Comparison of ENCODE assay signal across 1 cellular context in genomic region chr19:7415163-7415856, GRCh38.
TF ChIP-seq lines count a peak whose summit lies in the region.

No MANE protein-coding gene starts in this region.

TF ChIP-seq in HepG2, 621 proteins besides CTCF, POLR2A, EP300 and RAD21 (continued from another document and continues in another):
- TF ChIP-seq, protein P1, sequence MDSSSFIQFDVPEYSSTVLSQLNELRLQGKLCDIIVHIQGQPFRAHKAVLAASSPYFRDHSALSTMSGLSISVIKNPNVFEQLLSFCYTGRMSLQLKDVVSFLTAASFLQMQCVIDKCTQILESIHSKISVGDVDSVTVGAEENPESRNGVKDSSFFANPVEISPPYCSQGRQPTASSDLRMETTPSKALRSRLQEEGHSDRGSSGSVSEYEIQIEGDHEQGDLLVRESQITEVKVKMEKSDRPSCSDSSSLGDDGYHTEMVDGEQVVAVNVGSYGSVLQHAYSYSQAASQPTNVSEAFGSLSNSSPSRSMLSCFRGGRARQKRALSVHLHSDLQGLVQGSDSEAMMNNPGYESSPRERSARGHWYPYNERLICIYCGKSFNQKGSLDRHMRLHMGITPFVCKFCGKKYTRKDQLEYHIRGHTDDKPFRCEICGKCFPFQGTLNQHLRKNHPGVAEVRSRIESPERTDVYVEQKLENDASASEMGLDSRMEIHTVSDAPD (CRISPR knock-in tag; IDR thresholded peaks at IDR 0.05) = no peak
- 0 out of 2 replicates have a peak, but pooled peaks have one; percentile 2 for TF ChIP-seq HMGXB3 (CRISPR knock-in tag; IDR thresholded peaks at IDR 0.05; ENCODE audit: borderline replicate concordance)
- peak; percentile 74 for TF ChIP-seq SAP130 (CRISPR knock-in tag; IDR thresholded peaks at IDR 0.05; ENCODE audit: low read depth)
- TF ChIP-seq CSRNP1 (CRISPR knock-in tag; IDR thresholded peaks at IDR 0.05) = no peak
- TF ChIP-seq PAWR (CRISPR knock-in tag; IDR thresholded peaks at IDR 0.05; ENCODE audit: borderline replicate concordance) = no peak
- TF ChIP-seq ZNF543 (CRISPR knock-in tag; IDR thresholded peaks at IDR 0.05) = no peak
- TF ChIP-seq BCL6 (CRISPR knock-in tag; IDR thresholded peaks at IDR 0.05) = peak; percentile 50
- no peak for TF ChIP-seq DR1 (CRISPR knock-in tag; IDR thresholded peaks at IDR 0.05)
- no peak for TF ChIP-seq ZBTB8A (CRISPR knock-in tag; IDR thresholded peaks at IDR 0.05; ENCODE audit: borderline replicate concordance, low read depth)
- TF ChIP-seq PHF5A (CRISPR knock-in tag; IDR thresholded peaks at IDR 0.05; ENCODE audit: low read depth, unreplicated experiment) = no peak
- no peak for TF ChIP-seq ADNP (CRISPR knock-in tag; IDR thresholded peaks at IDR 0.05)
- TF ChIP-seq FOSL1 (CRISPR knock-in tag; IDR thresholded peaks at IDR 0.05; ENCODE audit: borderline replicate concordance) = no peak
- TF ChIP-seq, protein P2, sequence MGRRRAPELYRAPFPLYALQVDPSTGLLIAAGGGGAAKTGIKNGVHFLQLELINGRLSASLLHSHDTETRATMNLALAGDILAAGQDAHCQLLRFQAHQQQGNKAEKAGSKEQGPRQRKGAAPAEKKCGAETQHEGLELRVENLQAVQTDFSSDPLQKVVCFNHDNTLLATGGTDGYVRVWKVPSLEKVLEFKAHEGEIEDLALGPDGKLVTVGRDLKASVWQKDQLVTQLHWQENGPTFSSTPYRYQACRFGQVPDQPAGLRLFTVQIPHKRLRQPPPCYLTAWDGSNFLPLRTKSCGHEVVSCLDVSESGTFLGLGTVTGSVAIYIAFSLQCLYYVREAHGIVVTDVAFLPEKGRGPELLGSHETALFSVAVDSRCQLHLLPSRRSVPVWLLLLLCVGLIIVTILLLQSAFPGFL (CRISPR knock-in tag; IDR thresholded peaks at IDR 0.05) = no peak
- TF ChIP-seq, protein P3, sequence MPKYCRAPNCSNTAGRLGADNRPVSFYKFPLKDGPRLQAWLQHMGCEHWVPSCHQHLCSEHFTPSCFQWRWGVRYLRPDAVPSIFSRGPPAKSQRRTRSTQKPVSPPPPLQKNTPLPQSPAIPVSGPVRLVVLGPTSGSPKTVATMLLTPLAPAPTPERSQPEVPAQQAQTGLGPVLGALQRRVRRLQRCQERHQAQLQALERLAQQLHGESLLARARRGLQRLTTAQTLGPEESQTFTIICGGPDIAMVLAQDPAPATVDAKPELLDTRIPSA (CRISPR knock-in tag; IDR thresholded peaks at IDR 0.05; ENCODE audit: borderline replicate concordance) = no peak
- TF ChIP-seq HNF1B (CRISPR knock-in tag; IDR thresholded peaks at IDR 0.05) = no peak
- no peak for TF ChIP-seq ZFP37 (CRISPR knock-in tag; IDR thresholded peaks at IDR 0.05; ENCODE audit: borderline replicate concordance)
- TF ChIP-seq ZNF451 (CRISPR knock-in tag; IDR thresholded peaks at IDR 0.05) = 0 out of 2 replicates have a peak, but pooled peaks have one; percentile 34
- no peak for TF ChIP-seq ZNF513 (CRISPR knock-in tag; conservative IDR thresholded peaks at IDR 0.05)
- TF ChIP-seq PAX8 (CRISPR knock-in tag; IDR thresholded peaks at IDR 0.05; ENCODE audit: borderline replicate concordance) = no peak
- no peak for TF ChIP-seq ZNF431 (CRISPR knock-in tag; IDR thresholded peaks at IDR 0.05; ENCODE audit: borderline replicate concordance, low read depth)
- no peak for TF ChIP-seq ZNF737 (CRISPR knock-in tag; IDR thresholded peaks at IDR 0.05; ENCODE audit: borderline replicate concordance)
- no peak for TF ChIP-seq RNF2 (conservative IDR thresholded peaks at IDR 0.05; ENCODE audit: low read depth)
- TF ChIP-seq ZNF639 (CRISPR knock-in tag; conservative IDR thresholded peaks at IDR 0.05) = no peak
- TF ChIP-seq YEATS2 (CRISPR knock-in tag; IDR thresholded peaks at IDR 0.05; ENCODE audit: borderline replicate concordance) = peak; percentile 61; the same call in 1 of the 2 replicates
- no peak for TF ChIP-seq NCOA5 (CRISPR knock-in tag; IDR thresholded peaks at IDR 0.05)
- TF ChIP-seq MED1 (CRISPR knock-in tag; IDR thresholded peaks at IDR 0.05) = no peak
- TF ChIP-seq, protein P4, sequence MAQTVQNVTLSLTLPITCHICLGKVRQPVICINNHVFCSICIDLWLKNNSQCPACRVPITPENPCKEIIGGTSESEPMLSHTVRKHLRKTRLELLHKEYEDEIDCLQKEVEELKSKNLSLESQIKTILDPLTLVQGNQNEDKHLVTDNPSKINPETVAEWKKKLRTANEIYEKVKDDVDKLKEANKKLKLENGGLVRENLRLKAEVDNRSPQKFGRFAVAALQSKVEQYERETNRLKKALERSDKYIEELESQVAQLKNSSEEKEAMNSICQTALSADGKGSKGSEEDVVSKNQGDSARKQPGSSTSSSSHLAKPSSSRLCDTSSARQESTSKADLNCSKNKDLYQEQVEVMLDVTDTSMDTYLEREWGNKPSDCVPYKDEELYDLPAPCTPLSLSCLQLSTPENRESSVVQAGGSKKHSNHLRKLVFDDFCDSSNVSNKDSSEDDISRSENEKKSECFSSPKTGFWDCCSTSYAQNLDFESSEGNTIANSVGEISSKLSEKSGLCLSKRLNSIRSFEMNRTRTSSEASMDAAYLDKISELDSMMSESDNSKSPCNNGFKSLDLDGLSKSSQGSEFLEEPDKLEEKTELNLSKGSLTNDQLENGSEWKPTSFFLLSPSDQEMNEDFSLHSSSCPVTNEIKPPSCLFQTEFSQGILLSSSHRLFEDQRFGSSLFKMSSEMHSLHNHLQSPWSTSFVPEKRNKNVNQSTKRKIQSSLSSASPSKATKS (CRISPR knock-in tag; IDR thresholded peaks at IDR 0.05) = no peak
- TF ChIP-seq ZNF703 (CRISPR knock-in tag; IDR thresholded peaks at IDR 0.05; ENCODE audit: borderline replicate concordance) = no peak
- peak; percentile 60 for TF ChIP-seq RXRB (CRISPR knock-in tag; IDR thresholded peaks at IDR 0.05; ENCODE audit: borderline replicate concordance)
- TF ChIP-seq, protein P5, sequence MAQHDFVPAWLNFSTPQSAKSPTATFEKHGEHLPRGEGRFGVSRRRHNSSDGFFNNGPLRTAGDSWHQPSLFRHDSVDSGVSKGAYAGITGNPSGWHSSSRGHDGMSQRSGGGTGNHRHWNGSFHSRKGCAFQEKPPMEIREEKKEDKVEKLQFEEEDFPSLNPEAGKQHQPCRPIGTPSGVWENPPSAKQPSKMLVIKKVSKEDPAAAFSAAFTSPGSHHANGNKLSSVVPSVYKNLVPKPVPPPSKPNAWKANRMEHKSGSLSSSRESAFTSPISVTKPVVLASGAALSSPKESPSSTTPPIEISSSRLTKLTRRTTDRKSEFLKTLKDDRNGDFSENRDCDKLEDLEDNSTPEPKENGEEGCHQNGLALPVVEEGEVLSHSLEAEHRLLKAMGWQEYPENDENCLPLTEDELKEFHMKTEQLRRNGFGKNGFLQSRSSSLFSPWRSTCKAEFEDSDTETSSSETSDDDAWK (CRISPR knock-in tag; IDR thresholded peaks at IDR 0.05) = no peak
- TF ChIP-seq ZNF350 (CRISPR knock-in tag; IDR thresholded peaks at IDR 0.05; ENCODE audit: borderline replicate concordance, low read depth) = 0 out of 2 replicates have a peak, but pooled peaks have one; percentile 60
- no peak for TF ChIP-seq YY1 (IDR thresholded peaks at IDR 0.05; ENCODE audit: insufficient read depth, insufficient replicate concordance, low read depth, low read length)
- TF ChIP-seq, protein P6, sequence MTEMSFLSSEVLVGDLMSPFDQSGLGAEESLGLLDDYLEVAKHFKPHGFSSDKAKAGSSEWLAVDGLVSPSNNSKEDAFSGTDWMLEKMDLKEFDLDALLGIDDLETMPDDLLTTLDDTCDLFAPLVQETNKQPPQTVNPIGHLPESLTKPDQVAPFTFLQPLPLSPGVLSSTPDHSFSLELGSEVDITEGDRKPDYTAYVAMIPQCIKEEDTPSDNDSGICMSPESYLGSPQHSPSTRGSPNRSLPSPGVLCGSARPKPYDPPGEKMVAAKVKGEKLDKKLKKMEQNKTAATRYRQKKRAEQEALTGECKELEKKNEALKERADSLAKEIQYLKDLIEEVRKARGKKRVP (CRISPR knock-in tag; IDR thresholded peaks at IDR 0.05) = no peak
- TF ChIP-seq, protein P7, sequence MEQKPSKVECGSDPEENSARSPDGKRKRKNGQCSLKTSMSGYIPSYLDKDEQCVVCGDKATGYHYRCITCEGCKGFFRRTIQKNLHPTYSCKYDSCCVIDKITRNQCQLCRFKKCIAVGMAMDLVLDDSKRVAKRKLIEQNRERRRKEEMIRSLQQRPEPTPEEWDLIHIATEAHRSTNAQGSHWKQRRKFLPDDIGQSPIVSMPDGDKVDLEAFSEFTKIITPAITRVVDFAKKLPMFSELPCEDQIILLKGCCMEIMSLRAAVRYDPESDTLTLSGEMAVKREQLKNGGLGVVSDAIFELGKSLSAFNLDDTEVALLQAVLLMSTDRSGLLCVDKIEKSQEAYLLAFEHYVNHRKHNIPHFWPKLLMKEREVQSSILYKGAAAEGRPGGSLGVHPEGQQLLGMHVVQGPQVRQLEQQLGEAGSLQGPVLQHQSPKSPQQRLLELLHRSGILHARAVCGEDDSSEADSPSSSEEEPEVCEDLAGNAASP (CRISPR knock-in tag; IDR thresholded peaks at IDR 0.05; ENCODE audit: borderline replicate concordance) = no peak
- TF ChIP-seq CCDC6 (CRISPR knock-in tag; IDR thresholded peaks at IDR 0.05) = no peak
- TF ChIP-seq MAFK (conservative IDR thresholded peaks at IDR 0.05 in 1 of 2, IDR thresholded peaks at IDR 0.05 in 1 of 2; ENCODE audit: low read length in 2 of 2) = 0 out of 4 replicates have a peak, but pooled peaks of 1 of the 2 experiments have one; percentile 9
